Comparison of ENCODE assay signal across 14 cellular contexts in the genomic region with DNA sequence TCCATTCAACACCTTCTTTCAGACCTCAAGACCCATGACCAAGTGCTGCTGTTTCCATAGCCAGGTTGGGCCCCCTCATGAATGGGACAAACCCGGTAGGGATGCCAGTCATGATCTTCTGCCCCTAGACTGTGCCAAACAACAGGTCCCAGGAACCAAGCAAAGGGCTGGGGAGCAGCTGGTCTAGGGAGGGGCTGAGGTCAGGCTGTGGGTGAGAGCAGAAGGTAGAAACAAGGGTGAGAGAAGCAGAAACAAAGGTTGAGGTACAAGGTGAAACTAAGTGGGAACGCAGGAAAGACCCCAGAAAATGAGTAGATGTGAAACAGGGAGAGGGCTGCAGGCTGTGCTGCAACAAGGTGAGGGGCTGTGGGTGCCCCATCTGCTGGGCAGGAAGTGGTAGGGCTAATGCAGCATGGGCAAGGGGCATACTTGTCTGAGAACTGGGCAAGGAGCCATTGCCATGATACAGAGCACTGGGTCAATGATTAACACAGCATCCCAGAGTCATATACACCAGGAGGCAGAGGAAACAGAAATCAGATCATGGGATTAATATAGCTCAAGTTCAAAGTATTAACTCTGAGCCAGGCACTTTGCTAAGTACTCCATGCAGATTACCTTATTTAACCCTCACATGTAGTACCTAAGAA. TPM values are rescaled to one million over a fixed set of nuclear protein-coding genes. Genes with fewer than 3 reads are reported as not detected.
DNase-seq lines count a peak whose midpoint lies in the region; ATAC-seq and TF ChIP-seq lines count a peak whose summit lies in the region.
"Had no signal": no experiment of that assay in that cellular context is flagged by ENCODE, and none has a peak within 500 bp of the region (broad histone marks: within the 10 kb centered on the region; RNA-seq: fewer than 3 reads in every experiment).

No MANE protein-coding gene starts in this region.

- H3K4me2 ChIP-seq in SK-N-SH, result no peak overlapping the region

- CTCF ChIA-PET in SK-N-SH (lab: Yijun Ruan, JAX), result interaction anchor here (1.0 to 8.4 kb wide), 5 partner anchors 9 to 447 kb away, joined by 3 to 54 read pairs (median 3); no protein-coding TSS in a partner anchor

- H3K79me2 ChIP-seq in SK-N-SH (ENCODE audit: insufficient read depth), result no peaks in the 10 kb centered on the region
- H3K79me2 ChIP-seq: parathyroid adenoma had no signal

- no peak overlapping the region for H3K27ac Mint-ChIP-seq in activated CD4-positive, alpha-beta T cell treated with anti-CD3 and anti-CD28 coated beads, Interleukin-2, amount 10 ng/mL, durations not matched to agents 24 days and 14 days
- H3K27ac Mint-ChIP-seq: WTC11 had no signal

- no peaks in the 10 kb centered on the region for H3K27me3 ChIP-seq in SK-N-SH (ENCODE audit: insufficient read depth)
- no peaks in the 10 kb centered on the region for H3K27me3 ChIP-seq in H7 (ENCODE audit: control insufficient read depth, insufficient read depth, low read length)
- H3K27me3 ChIP-seq: SJSA1 had no signal

- in situ Hi-C loops in ACHN (cut with HindIII; ENCODE audit: low pct_ligation_motif_present, low pct_unique_long_range_greater_than_20kb, low sequenced_read_pairs), result no loop called here

- TF ChIP-seq CTCF in SK-N-SH (IDR thresholded peaks at IDR 0.05), result no peak; the same call in 1 of the 2 replicates

- TF ChIP-seq EP300 in SK-N-SH (IDR thresholded peaks at IDR 0.05; ENCODE audit: borderline replicate concordance in 1 of 2, low read depth in 1 of 2, low read length in 1 of 2), result no peak

- POLR2A ChIA-PET in SK-N-SH (lab: Yijun Ruan, JAX), result interaction anchor here (0.6 kb wide), 1 partner anchor 1121 kb away, joined by 3 read pairs; no protein-coding TSS in a partner anchor

- no peak overlapping the region for H3K4me3 ChIP-seq in SK-N-SH (ENCODE audit: low read depth in 2 of 2, low read length in 1 of 2)
- no peak overlapping the region for H3K4me3 ChIP-seq in H7 (ENCODE audit: insufficient read depth, low read depth, low read length)
- H3K4me3 ChIP-seq: SJSA1 had no signal

- no peaks in the 10 kb centered on the region for H3K36me3 Mint-ChIP-seq in activated CD4-positive, alpha-beta T cell treated with anti-CD3 and anti-CD28 coated beads, Interleukin-2, amount 10 ng/mL, durations not matched to agents 24 days and 14 days (ENCODE audit: low read depth)
- H3K36me3 Mint-ChIP-seq: WTC11 had no signal

- H3K4me3 Mint-ChIP-seq in activated CD4-positive, alpha-beta T cell treated with anti-CD3 and anti-CD28 coated beads, Interleukin-2, amount 10 ng/mL, durations not matched to agents 24 days and 14 days, result no peak overlapping the region
- H3K4me3 Mint-ChIP-seq: WTC11 had no signal

- ATAC-seq in GM18907 (IDR thresholded peaks at IDR 0.05; ENCODE audit: unreplicated experiment), result peak; percentile 61
- ATAC-seq in left colon, result peak; percentile 99
- ATAC-seq in GM21447 (IDR thresholded peaks at IDR 0.05; ENCODE audit: unreplicated experiment), result no peak
- ATAC-seq: WTC11 had no signal

- no peak overlapping the region for H2AFZ ChIP-seq in SK-N-SH (ENCODE audit: low read depth)
- H2AFZ ChIP-seq: parathyroid adenoma had no signal

- intact Hi-C loops in left colon (cut with DNase I, micrococcal nuclease), result no loop called here
- intact Hi-C loops in activated CD4-positive, alpha-beta T cell treated with anti-CD3 and anti-CD28 coated beads, Interleukin-2, amount 10 ng/mL, durations not matched to agents 24 days and 14 days (cut with micrococcal nuclease), result no loop called here

- peaks cover 18 to 24% of the 10 kb centered on the region in 2 experiments for H3K4me1 ChIP-seq in SK-N-SH (ENCODE audit: control insufficient read depth in 1 of 2, insufficient read depth in 2 of 2, low read depth in 1 of 2, low read length in 1 of 2)
- H3K4me1 ChIP-seq: parathyroid adenoma, SJSA1 had no signal

- WGBS in SK-N-SH (ENCODE audit: low lambda C conversion rate), result 84% methylated on average over 2 of the region's 2 CpGs

- peaks cover 9% of the 10 kb centered on the region for H3F3A ChIP-seq in SK-N-SH (replicated peaks; ENCODE audit: insufficient read depth)

- TF ChIP-seq RAD21 in SK-N-SH (IDR thresholded peaks at IDR 0.05; ENCODE audit: low read length), result no peak

- H3K27ac ChIP-seq in SK-N-SH (ENCODE audit: low read depth in 2 of 2, low read length in 1 of 2), result no peak overlapping the region
- H3K27ac ChIP-seq: parathyroid adenoma, SJSA1 had no signal

- no peaks in the 10 kb centered on the region for H3K9me3 ChIP-seq in SK-N-SH
- H3K9me3 ChIP-seq: SJSA1 had no signal

- H3K9ac ChIP-seq in SK-N-SH, result no peak overlapping the region
- H3K9ac ChIP-seq: parathyroid adenoma had no signal

- H4K20me1 ChIP-seq in SK-N-SH (ENCODE audit: insufficient read depth), result no peaks in the 10 kb centered on the region

- H3K9me2 ChIP-seq in SK-N-SH, result no peaks in the 10 kb centered on the region

- no peaks in the 10 kb centered on the region for H3K9me3 Mint-ChIP-seq in activated CD4-positive, alpha-beta T cell treated with anti-CD3 and anti-CD28 coated beads, Interleukin-2, amount 10 ng/mL, durations not matched to agents 24 days and 14 days
- H3K9me3 Mint-ChIP-seq: WTC11 had no signal

- peaks cover 8% of the 10 kb centered on the region for H3K27me3 Mint-ChIP-seq in activated CD4-positive, alpha-beta T cell treated with anti-CD3 and anti-CD28 coated beads, Interleukin-2, amount 10 ng/mL, durations not matched to agents 24 days and 14 days

- H3K4me1 Mint-ChIP-seq in activated CD4-positive, alpha-beta T cell treated with anti-CD3 and anti-CD28 coated beads, Interleukin-2, amount 10 ng/mL, durations not matched to agents 24 days and 14 days, result peaks cover 5% of the 10 kb centered on the region
- H3K4me1 Mint-ChIP-seq: WTC11 had no signal

- DNase-seq in ACHN, result peak; percentile 85
- DNase-seq in SK-N-SH, result peak; percentile 22
- peak; percentile 16 to 41 for DNase-seq in left colon
- no peak for DNase-seq in activated CD4-positive, alpha-beta T cell treated with anti-CD3 and anti-CD28 coated beads, Interleukin-2, amount 10 ng/mL, durations not matched to agents 24 days and 14 days
- DNase-seq in H7, result no peak
- no peak for DNase-seq in ureter (ENCODE audit: low spot score)
- DNase-seq: effector memory CD4-positive, alpha-beta T cell; NCI-H1105 treated with DMSO at 0.1 percent for 48 hours; NCI-H446 treated with DMSO at 0.1 percent for 48 hours had no signal

- H3K36me3 ChIP-seq in SK-N-SH (replicated peaks in 1 of 2; ENCODE audit: control insufficient read depth in 1 of 2, insufficient read depth in 2 of 2, low read length in 1 of 2) (no peaks in the 10 kb centered on the region), H7 (replicated peaks; ENCODE audit: control insufficient read depth, insufficient read depth, low read length) (no peaks in the 10 kb centered on the region)
- H3K36me3 ChIP-seq: SJSA1 had no signal

TF ChIP-seq in SK-N-SH, 30 proteins besides CTCF, POLR2A, EP300 and RAD21:
- TF ChIP-seq NFIC (IDR thresholded peaks at IDR 0.05; ENCODE audit: borderline replicate concordance), result no peak; the same call in 1 of the 2 replicates
- TF ChIP-seq GABPA (IDR thresholded peaks at IDR 0.05; ENCODE audit: low read depth), result no peak
- TF ChIP-seq TCF12 (IDR thresholded peaks at IDR 0.05), result 0 out of 2 replicates have a peak, but pooled peaks have one; percentile 18

RNA-seq across cellular contexts. Expression of a gene that starts 45.9 kb away (rescaled TPM):
- under 0.01 and 0.05 TPM in 2 replicates for polyA plus RNA-seq in SK-N-SH (2012; rRNA removed)
- 0.01 and 0.04 TPM in 2 replicates for polyA plus RNA-seq in SK-N-SH (2012; cell fraction: cytosol; rRNA removed)
- 0.02 TPM in 1 of 2 replicates, not detected in the other for polyA plus RNA-seq in SK-N-SH (2012; cell fraction: nucleus; rRNA removed)
- under 1 TPM; 0.43 to 0.50 TPM for total RNA-seq in left colon
- total RNA-seq in activated CD4-positive, alpha-beta T cell treated with anti-CD3 and anti-CD28 coated beads, Interleukin-2, amount 10 ng/mL, durations not matched to agents 24 days and 14 days, result not detected in 2 replicates
- 0.81 and 1.0 TPM in 2 replicates for total RNA-seq in H7 (2014; rRNA removed; shearing (Covaris generic))
- total RNA-seq in ureter, result 2.4 TPM
- total RNA-seq: SJSA1 had no signal

Comparison
In these comparisons a context has a peak if more than half of its experiments do, and no peak if none do; other contexts are left out.
1. DNase-seq: peak in ACHN (single experiment), SK-N-SH (single experiment) and left colon (2 of 2); none in activated CD4-positive, alpha-beta T cell treated with anti-CD3 and anti-CD28 coated beads, Interleukin-2, amount 10 ng/mL, durations not matched to agents 24 days and 14 days (single experiment), H7 (single experiment) and ureter (single experiment).